In genomic region chr20:49185071-49185757, GRCh38 we compare ENCODE assay signal across 10 cellular contexts. TPM values are rescaled to one million over a fixed set of nuclear protein-coding genes. Genes with fewer than 3 reads are reported as not detected.
DNase-seq lines count a peak whose midpoint lies in the region; ATAC-seq, FAIRE-seq and TF ChIP-seq lines count a peak whose summit lies in the region.
"Had no signal": no experiment of that assay in that cellular context is flagged by ENCODE, and none has a peak within 500 bp of the region (broad histone marks: within the 10 kb centered on the region; RNA-seq: fewer than 3 reads in every experiment).

No MANE protein-coding gene starts in this region.

- no peak for TF ChIP-seq EP300 in A549 (IDR thresholded peaks at IDR 0.05)

- H3K27me3 ChIP-seq in Caco-2 (replicated peaks; ENCODE audit: control insufficient read depth, insufficient read depth, low read length) (no peaks in the 10 kb centered on the region), right lobe of liver (no peaks in the 10 kb centered on the region), mesendoderm (ENCODE audit: insufficient read depth, low read length, poor library complexity) (no peaks in the 10 kb centered on the region), aorta (ENCODE audit: control insufficient read depth in 1 of 2, insufficient read depth in 2 of 2, low read length in 1 of 2) (no peaks in the 10 kb centered on the region)

- TF ChIP-seq RAD21 in A549 (conservative IDR thresholded peaks at IDR 0.05 in 1 of 2, IDR thresholded peaks at IDR 0.05 in 1 of 2) = no peak

- H2AK5ac ChIP-seq in mesendoderm (ENCODE audit: low read length) = no peak overlapping the region

- no peaks in the 10 kb centered on the region for H3K36me3 ChIP-seq in Caco-2 (ENCODE audit: control insufficient read depth, insufficient read depth, low read length)
- no peaks in the 10 kb centered on the region for H3K36me3 ChIP-seq in right lobe of liver
- H3K36me3 ChIP-seq in mesendoderm (ENCODE audit: control insufficient read depth, insufficient read depth, low read length) = no peaks in the 10 kb centered on the region
- H3K36me3 ChIP-seq in aorta (ENCODE audit: control insufficient read depth in 1 of 2, insufficient read depth in 2 of 2, low read length in 1 of 2) = no peaks in the 10 kb centered on the region

- no peak overlapping the region for H3K56ac ChIP-seq in mesendoderm (ENCODE audit: low read length)

- H3K4me1 ChIP-seq in A549 (peaks cover 55% of the 10 kb centered on the region), Caco-2 (peaks cover 27% of the 10 kb centered on the region), right lobe of liver (peaks cover 0 to 38% (median 18%) of the 10 kb centered on the region in 4 donors), mesendoderm (ENCODE audit: control insufficient read depth, low read depth, low read length) (no peaks in the 10 kb centered on the region), aorta (ENCODE audit: control insufficient read depth in 1 of 2, insufficient read depth in 2 of 2, low read length in 2 of 2) (no peaks in the 10 kb centered on the region)

- H4K5ac ChIP-seq in mesendoderm (ENCODE audit: low read length) = no peak overlapping the region

- H3K36me3 Mint-ChIP-seq in Caco-2 (ENCODE audit: insufficient read depth, unreplicated experiment) = peaks cover 52% of the 10 kb centered on the region
- H3K36me3 Mint-ChIP-seq in activated T-helper 17 cell treated with anti-CD3 and anti-CD28 coated beads, Interleukin-2, amount 50 U/mL, for 72 hours (ENCODE audit: low read depth) = peaks cover 45% of the 10 kb centered on the region

- peaks cover 3% of the 10 kb centered on the region for H3K79me1 ChIP-seq in mesendoderm (ENCODE audit: low read length)

- peak overlapping the region; percentile 81 for H3K4me3 Mint-ChIP-seq in Caco-2 (ENCODE audit: unreplicated experiment)
- peak overlapping the region; percentile 93 for H3K4me3 Mint-ChIP-seq in activated T-helper 17 cell treated with anti-CD3 and anti-CD28 coated beads, Interleukin-2, amount 50 U/mL, for 72 hours

- 36% methylated on average over 6 of the region's 6 CpGs for WGBS in A549 (ENCODE audit: missing lambda C conversion rate)
- WGBS in right lobe of liver (ENCODE audit: insufficient coverage, low coverage, low lambda C conversion rate, missing lambda C conversion rate) = 18% methylated on average over 6 of the region's 6 CpGs
- WGBS in mesendoderm (ENCODE audit: extremely low coverage, insufficient coverage, low lambda C conversion rate) = no CpG with 5 or more reads among the region's 6 CpGs
- WGBS in aorta, 2 donors = 71 to 74% methylated on average over 6 of the region's 6 CpGs

- peaks cover 63% of the 10 kb centered on the region for H3K79me2 ChIP-seq in mesendoderm (ENCODE audit: control insufficient read depth, insufficient read depth, low read length)

- no peak overlapping the region for H2BK120ac ChIP-seq in mesendoderm (ENCODE audit: low read depth, low read length)

- H3K9ac ChIP-seq in mesendoderm (ENCODE audit: low read length) = no peak overlapping the region

- no peak overlapping the region for H3K4me3 ChIP-seq in A549
- no peak overlapping the region for H3K4me3 ChIP-seq in Caco-2 (ENCODE audit: low read depth, low read length)
- peak overlapping the region; percentile 75 to 90 (median 81) for H3K4me3 ChIP-seq in right lobe of liver
- no peak overlapping the region for H3K4me3 ChIP-seq in mesendoderm (ENCODE audit: low read length)
- H3K4me3 ChIP-seq in aorta (ENCODE audit: low read length in 2 of 2) = no peak overlapping the region

- intact Hi-C loops in Caco-2 (cut with micrococcal nuclease; ENCODE audit: unreplicated experiment) (loop anchor here (10.0 kb wide), 1 partner anchor 910 kb away; no protein-coding TSS in a partner anchor), right lobe of liver (cut with DNase I) (no loop called here), aorta (cut with DNase I) (loop anchor here in 1 of 2 donors (10.0 kb wide), 1 partner anchor 50 kb away; no protein-coding TSS in a partner anchor)

- no peak overlapping the region for H2BK5ac ChIP-seq in mesendoderm (ENCODE audit: low read length)

- H3K4me2 ChIP-seq in A549 (peak overlapping the region; percentile 85), mesendoderm (ENCODE audit: low read length) (no peak overlapping the region)

- FAIRE-seq in A549 (lab: Jason Lieb, UNC) = no peak

- no peak for ATAC-seq in A549
- no peak for ATAC-seq in activated T-helper 17 cell treated with anti-CD3 and anti-CD28 coated beads, Interleukin-2, amount 50 U/mL, for 72 hours (replicated peaks)
- peak in 2 of 4 donors; percentile 14 to 43 for ATAC-seq in right lobe of liver
- ATAC-seq in GM18868 (IDR thresholded peaks at IDR 0.05; ENCODE audit: unreplicated experiment) = no peak
- ATAC-seq in GM21447 (IDR thresholded peaks at IDR 0.05; ENCODE audit: unreplicated experiment) = no peak
- ATAC-seq in aorta (ENCODE audit: low FRiP score) = no peak

- no peak overlapping the region for H3K18ac ChIP-seq in mesendoderm (ENCODE audit: low read length)

- no peak overlapping the region for H2BK15ac ChIP-seq in mesendoderm (replicated peaks; ENCODE audit: low read depth)

- H3K4me1 Mint-ChIP-seq in Caco-2 (ENCODE audit: low read depth, unreplicated experiment) = peaks cover 45% of the 10 kb centered on the region
- peaks cover 33% of the 10 kb centered on the region for H3K4me1 Mint-ChIP-seq in activated T-helper 17 cell treated with anti-CD3 and anti-CD28 coated beads, Interleukin-2, amount 50 U/mL, for 72 hours

- no peak for TF ChIP-seq CTCF in A549 (IDR thresholded peaks at IDR 0.05)
- TF ChIP-seq CTCF in Caco-2 (IDR thresholded peaks at IDR 0.05; ENCODE audit: insufficient read depth in 1 of 2, low read depth in 1 of 2, low read length in 1 of 2, severe bottlenecking in 1 of 2, unreplicated experiment in 1 of 2) = no peak
- TF ChIP-seq CTCF in right lobe of liver (IDR thresholded peaks at IDR 0.05) = no peak

- H3K27me3 Mint-ChIP-seq in Caco-2 (ENCODE audit: insufficient read depth, unreplicated experiment) = no peaks in the 10 kb centered on the region
- H3K27me3 Mint-ChIP-seq in activated T-helper 17 cell treated with anti-CD3 and anti-CD28 coated beads, Interleukin-2, amount 50 U/mL, for 72 hours = no peaks in the 10 kb centered on the region

- CTCF ChIA-PET in A549 (lab: Yijun Ruan, JAX) = interaction anchor here (0.5 to 7.7 kb wide), 4 partner anchors 18 to 135 kb away, joined by 3 to 47 read pairs (median 9); no protein-coding TSS in a partner anchor
- CTCF ChIA-PET in Caco-2 (lab: Charles Lee) = interaction anchor here (1.0 to 1.4 kb wide), 2 partner anchors 32 to 52 kb away, joined by 3 to 4 read pairs; no protein-coding TSS in a partner anchor

- POLR2A ChIA-PET in A549 (lab: Yijun Ruan, JAX) = interaction anchor here (1.6 kb wide), 1 partner anchor 34 kb away, joined by 5 read pairs; the partner anchor contains the start of gene DDX27
- POLR2A ChIA-PET in Caco-2 (lab: Charles Lee) = interaction anchor here (0.6 to 1.8 kb wide), 2 partner anchors 34 to 46 kb away, joined by 3 to 6 read pairs; partner anchors contain the start of gene DDX27

- peak overlapping the region; percentile 65 for H3K27ac Mint-ChIP-seq in Caco-2 (ENCODE audit: unreplicated experiment)
- peak overlapping the region; percentile 72 for H3K27ac Mint-ChIP-seq in activated T-helper 17 cell treated with anti-CD3 and anti-CD28 coated beads, Interleukin-2, amount 50 U/mL, for 72 hours

- H4K8ac ChIP-seq in mesendoderm (ENCODE audit: low read depth, low read length) = no peak overlapping the region

- no peak overlapping the region for H3K4ac ChIP-seq in mesendoderm (ENCODE audit: low read depth, low read length)

- no peak for TF ChIP-seq POLR2A in A549 (IDR thresholded peaks at IDR 0.05; ENCODE audit: low read length)
- TF ChIP-seq POLR2A in right lobe of liver (IDR thresholded peaks at IDR 0.05) = no peak

- H3K23ac ChIP-seq in mesendoderm (ENCODE audit: low read length) = no peak overlapping the region

- no peak overlapping the region for H3K27ac ChIP-seq in A549
- peak overlapping the region; percentile 84 to 89 (median 86) for H3K27ac ChIP-seq in right lobe of liver
- H3K27ac ChIP-seq in mesendoderm (ENCODE audit: low read depth, low read length) = no peak overlapping the region
- H3K27ac ChIP-seq in aorta (ENCODE audit: low read depth in 1 of 2, low read length in 2 of 2) = no peak overlapping the region

- no peaks in the 10 kb centered on the region for H3K9me3 Mint-ChIP-seq in Caco-2 (ENCODE audit: unreplicated experiment)
- no peaks in the 10 kb centered on the region for H3K9me3 Mint-ChIP-seq in activated T-helper 17 cell treated with anti-CD3 and anti-CD28 coated beads, Interleukin-2, amount 50 U/mL, for 72 hours

- no peaks in the 10 kb centered on the region for H3K9me3 ChIP-seq in A549
- no peaks in the 10 kb centered on the region for H3K9me3 ChIP-seq in Caco-2
- no peaks in the 10 kb centered on the region for H3K9me3 ChIP-seq in right lobe of liver
- no peaks in the 10 kb centered on the region for H3K9me3 ChIP-seq in aorta (ENCODE audit: control insufficient read depth, low read length)

- BruUV-seq in Caco-2 (replicated peaks; lab: Mats Ljungman, UMichigan) = no TSS peak

- peak in 1 of 2 experiments; percentile 41 for DNase-seq in A549 (ENCODE audit: low read depth in 1 of 2, low spot score in 1 of 2)
- DNase-seq in Caco-2 = no peak
- DNase-seq in right lobe of liver = no peak
- DNase-seq in mesendoderm = no peak
- DNase-seq in aorta = no peak
- DNase-seq: NCI-H1417 treated with DMSO at 0.1 percent for 48 hours, NCI-H774 had no signal

RNA-seq across cellular contexts. Expression of gene STAU1, which starts 2.9 kb away (rescaled TPM):
- polyA plus RNA-seq in A549 (2011; rRNA removed) (74.7 and 76.4 TPM in 2 replicates), A549 (2017; fragmentation: RNase III; extraction: RNeasy Plus Mini Kit Qiagen cat#74134 plus additional on column Dnase treatment) (59.6 to 64.0 TPM (median 60.8 TPM) in 3 replicates), aorta (10 to 100 TPM; 39.1 to 47.8 TPM)
- polyA plus RNA-seq in A549 (2012; cell fraction: cytosol; rRNA removed) = 30.7 and 32.5 TPM in 2 replicates
- polyA plus RNA-seq in A549 (2012; cell fraction: nucleus; rRNA removed) = 18.4 and 27.6 TPM in 2 replicates
- 46.8 and 50.9 TPM in 2 replicates for polyA minus RNA-seq in A549 (2011; rRNA and poly(A)+ RNA removed)
- total RNA-seq in Caco-2 (2022) (197 and 201 TPM in 2 replicates), right lobe of liver (10 to 100 TPM; 53.7 to 96.6 (median 70.4) TPM), aorta (10 to 100 TPM; 72.5 to 81.3 TPM)
- total RNA-seq in activated T-helper 17 cell treated with anti-CD3 and anti-CD28 coated beads, Interleukin-2, amount 50 U/mL, for 72 hours = 10 to 100 TPM; 73.3 to 88.2 TPM
- 103 TPM for polyA plus RNA-seq in mesendoderm (2013, experiment 1 of 2)
- 105 TPM for polyA plus RNA-seq in mesendoderm (2013, experiment 2 of 2)

RNA-seq across cellular contexts. Expression of gene DDX27, which starts 34.0 kb away (rescaled TPM):
- polyA plus RNA-seq in A549 (2011; rRNA removed) (60.2 and 69.3 TPM in 2 replicates), A549 (2017; fragmentation: RNase III; extraction: RNeasy Plus Mini Kit Qiagen cat#74134 plus additional on column Dnase treatment) (69.3 to 74.2 TPM (median 71.0 TPM) in 3 replicates), aorta (10 to 100 TPM; 16.3 to 32.3 TPM)
- 77.8 and 85.9 TPM in 2 replicates for polyA plus RNA-seq in A549 (2012; cell fraction: cytosol; rRNA removed)
- 118 and 136 TPM in 2 replicates for polyA plus RNA-seq in A549 (2012; cell fraction: nucleus; rRNA removed)
- polyA minus RNA-seq in A549 (2011; rRNA and poly(A)+ RNA removed) = 53.4 and 64.8 TPM in 2 replicates
- total RNA-seq in Caco-2 (2022) (146 and 148 TPM in 2 replicates), right lobe of liver (10 to 100 TPM in 5 of 6 experiments, 1 to 10 TPM in 1; 7.6 to 15.7 (median 11.6) TPM), aorta (10 to 100 TPM; 23.3 to 26.4 TPM)
- 10 to 100 TPM; 35.6 to 56.3 TPM for total RNA-seq in activated T-helper 17 cell treated with anti-CD3 and anti-CD28 coated beads, Interleukin-2, amount 50 U/mL, for 72 hours
- 71.9 TPM for polyA plus RNA-seq in mesendoderm (2013, experiment 1 of 2)
- 72.6 TPM for polyA plus RNA-seq in mesendoderm (2013, experiment 2 of 2)

Comparison
In these comparisons a context has a peak if more than half of its experiments do, and no peak if none do; other contexts are left out.
1. H3K27ac ChIP-seq: peak in right lobe of liver (3 of 3); none in A549 (0 of 2), mesendoderm (single experiment) and aorta (0 of 2).
2. H3K4me3 ChIP-seq: peak in right lobe of liver (3 of 3); none in A549 (single experiment), Caco-2 (single experiment), mesendoderm (single experiment) and aorta (0 of 2).